6 cellular contexts compared by ENCODE assay signal in genomic region chr7:99499356-99499712, GRCh38. TPM values are rescaled to one million over a fixed set of nuclear protein-coding genes. Genes with fewer than 3 reads are reported as not detected.
DNase-seq lines count a peak whose midpoint lies in the region; TF ChIP-seq lines count a peak whose summit lies in the region.

No MANE protein-coding gene starts in this region.

- intact Hi-C loops in dorsolateral prefrontal cortex (cut with DNase I): no loop called here

- TF ChIP-seq CTCF in GM06990 (IDR thresholded peaks at IDR 0.05; ENCODE audit: insufficient read depth, low read length, poor library complexity, severe bottlenecking) (no peak), dorsolateral prefrontal cortex (IDR thresholded peaks at IDR 0.05 in 54 of 56, conservative IDR thresholded peaks at IDR 0.05 in 2 of 56; ENCODE audit: low read depth in 1 of 56, partially characterized antibody in 56 of 56) (no peak)

- peak overlapping the region; percentile 30 to 97 (median 91) for H3K27ac ChIP-seq in dorsolateral prefrontal cortex

- H3K4me3 ChIP-seq in GM06990 (replicated peaks; ENCODE audit: low read depth, low read length) (peak overlapping the region; percentile 76), dorsolateral prefrontal cortex (peak overlapping the region; percentile 63 to 99 (median 94))

- DNase-seq in GM06990 (ENCODE audit: extremely low read depth, insufficient read length) (no peak), KBM-7 (peak; percentile 45), dorsolateral prefrontal cortex (no peak), renal cortical epithelial cell (ENCODE audit: low read depth) (peak; percentile 10), mucosa of gallbladder (ENCODE audit: low spot score) (no peak)
- DNase-seq in stimulated activated CD4-positive, alpha-beta T cell treated with anti-CD3 and anti-CD28 coated beads, Interleukin-15, amount 100 ng/mL, for 24 hours: no peak

- H3K36me3 ChIP-seq in GM06990 (ENCODE audit: control insufficient read depth, insufficient read depth, low read length): peaks cover 10% of the 10 kb centered on the region

- no peaks in the 10 kb centered on the region for H3K27me3 ChIP-seq in GM06990 (replicated peaks; ENCODE audit: control insufficient read depth, insufficient read depth, low read length)
- no peaks in the 10 kb centered on the region for H3K27me3 ChIP-seq in dorsolateral prefrontal cortex

- in situ Hi-C loops in KBM-7 (cut with MboI; ENCODE audit: low pct_unique_long_range_greater_than_20kb, low sequenced_read_pairs): no loop called here

RNA-seq across cellular contexts. Expression of gene ZNF394, which starts 0.7 kb away (rescaled TPM):
- total RNA-seq in dorsolateral prefrontal cortex (10 to 100 TPM; 15.6 to 37.7 (median 22.6) TPM), renal cortical epithelial cell (28.4 and 36.8 TPM in 2 replicates), mucosa of gallbladder (27.3 TPM)

RNA-seq across cellular contexts. Expression of gene ZKSCAN5, which starts 5.1 kb away (rescaled TPM):
- total RNA-seq in dorsolateral prefrontal cortex (10 to 100 TPM; 10.7 to 19.7 (median 14.4) TPM), renal cortical epithelial cell (10.1 and 19.8 TPM in 2 replicates), mucosa of gallbladder (8.0 TPM)

RNA-seq across cellular contexts. Expression of gene ZNF789, which starts 26.6 kb away (rescaled TPM):
- total RNA-seq in dorsolateral prefrontal cortex (10 to 100 TPM; 11.6 to 35.5 (median 20.6) TPM), renal cortical epithelial cell (3.0 and 8.8 TPM in 2 replicates), mucosa of gallbladder (13.0 TPM)

RNA-seq across cellular contexts. Expression of gene ATP5MF, which starts 33.4 kb away (rescaled TPM):
- total RNA-seq in dorsolateral prefrontal cortex: 100 to 1,000 TPM; 128 to 423 (median 260) TPM
- total RNA-seq in renal cortical epithelial cell: 510 and 1,187 TPM in 2 replicates
- total RNA-seq in mucosa of gallbladder: 248 TPM

RNA-seq across cellular contexts. Expression of gene FAM200A, which starts 52.6 kb away (rescaled TPM):
- 10 to 100 TPM in 8 of 120 experiments, 1 to 10 TPM in 112; 5.4 to 10.6 (median 8.1) TPM for total RNA-seq in dorsolateral prefrontal cortex
- total RNA-seq in renal cortical epithelial cell: 7.5 and 13.3 TPM in 2 replicates
- 7.3 TPM for total RNA-seq in mucosa of gallbladder

Comparison
In these comparisons a context has a peak if more than half of its experiments do, and no peak if none do; other contexts are left out.
1. DNase-seq: peak in KBM-7 (single experiment) and renal cortical epithelial cell (single experiment); none in GM06990 (single experiment), dorsolateral prefrontal cortex (0 of 10), mucosa of gallbladder (single experiment) and stimulated activated CD4-positive, alpha-beta T cell treated with anti-CD3 and anti-CD28 coated beads, Interleukin-15, amount 100 ng/mL, for 24 hours (single experiment).